Comparison of ENCODE assay signal across 9 cellular contexts in the genomic region with DNA sequence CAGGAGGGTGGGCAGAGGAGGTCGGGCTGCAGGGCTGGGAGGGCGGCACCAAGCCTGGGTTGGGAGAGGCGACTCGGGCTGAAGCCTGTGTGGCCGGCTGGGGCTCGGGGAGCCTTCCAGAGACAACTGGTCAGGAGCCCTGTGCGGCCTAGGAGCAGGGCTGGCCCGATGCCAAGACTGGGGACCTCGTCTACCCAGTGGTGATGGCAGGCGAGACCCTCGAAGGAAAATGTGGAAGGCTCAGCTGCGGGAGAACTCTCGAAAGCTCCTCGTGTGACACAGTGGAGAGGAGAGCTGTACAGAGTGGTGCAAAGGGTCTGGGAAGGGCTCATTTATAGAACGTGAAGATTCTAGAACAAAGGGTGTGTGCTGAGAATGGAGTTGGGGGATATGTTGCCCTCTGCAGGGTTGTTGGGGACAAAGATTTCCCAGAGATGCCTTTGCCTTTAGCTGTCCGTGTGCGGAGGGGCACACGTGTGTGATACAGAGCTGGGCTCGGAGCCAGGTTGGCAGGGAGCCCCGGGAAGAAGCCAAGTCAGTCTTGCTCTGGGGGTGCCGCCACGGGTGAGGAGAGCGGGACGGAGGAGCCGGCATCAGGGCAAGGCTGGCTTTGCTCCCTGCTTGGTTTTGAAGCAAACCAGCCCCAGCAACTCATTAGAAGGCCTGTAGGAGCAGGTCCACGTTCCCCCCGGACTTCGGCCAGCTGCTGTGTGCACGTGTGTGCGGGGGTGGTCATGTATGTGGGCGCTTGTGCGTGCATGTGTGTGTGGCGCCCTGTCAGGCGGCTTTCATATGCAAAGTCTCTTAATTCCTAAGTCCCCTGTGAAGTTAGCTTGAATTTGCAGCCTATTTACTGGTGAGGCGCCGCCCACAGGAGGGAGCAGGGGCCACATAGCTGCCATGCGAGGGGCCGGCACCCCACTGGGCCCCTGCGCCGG.
DNase-seq lines count a peak whose midpoint lies in the region; ATAC-seq and TF ChIP-seq lines count a peak whose summit lies in the region.
"Had no signal": no experiment of that assay in that cellular context is flagged by ENCODE, and none has a peak within 500 bp of the region (broad histone marks: within the 10 kb centered on the region; RNA-seq: fewer than 3 reads in every experiment).

No MANE protein-coding gene starts in this region.

- H3K36me3 ChIP-seq in right atrium auricular region: no peaks in the 10 kb centered on the region

- no peak overlapping the region for H3K4me3 ChIP-seq in right atrium auricular region

- H3K4me3 Mint-ChIP-seq in activated naive CD4-positive, alpha-beta T cell treated with anti-CD3 and anti-CD28 coated beads for 36 hours: no peak overlapping the region
- no peak overlapping the region for H3K4me3 Mint-ChIP-seq in activated naive CD8-positive, alpha-beta T cell treated with anti-CD3 and anti-CD28 coated beads, Interleukin-2, amount 50 U/mL, for 24 hours
- H3K4me3 Mint-ChIP-seq: activated B cell treated with CpG ODN at 0.5 μM for 24 hours had no signal

- H3K4me1 Mint-ChIP-seq in activated naive CD4-positive, alpha-beta T cell treated with anti-CD3 and anti-CD28 coated beads for 36 hours (ENCODE audit: low read depth): peaks cover 89% of the 10 kb centered on the region
- peaks cover 89% of the 10 kb centered on the region for H3K4me1 Mint-ChIP-seq in activated naive CD8-positive, alpha-beta T cell treated with anti-CD3 and anti-CD28 coated beads, Interleukin-2, amount 50 U/mL, for 24 hours

- peaks cover 15% of the 10 kb centered on the region for H3K9me3 Mint-ChIP-seq in activated naive CD4-positive, alpha-beta T cell treated with anti-CD3 and anti-CD28 coated beads for 36 hours
- peaks cover 14% of the 10 kb centered on the region for H3K9me3 Mint-ChIP-seq in activated naive CD8-positive, alpha-beta T cell treated with anti-CD3 and anti-CD28 coated beads, Interleukin-2, amount 50 U/mL, for 24 hours
- H3K9me3 Mint-ChIP-seq: activated B cell treated with CpG ODN at 0.5 μM for 24 hours had no signal

- peaks cover 0 to 14% of the 10 kb centered on the region in 2 donors for H3K4me1 ChIP-seq in right atrium auricular region

- no peaks in the 10 kb centered on the region for H3K27me3 Mint-ChIP-seq in activated naive CD4-positive, alpha-beta T cell treated with anti-CD3 and anti-CD28 coated beads for 36 hours (ENCODE audit: low read depth)
- no peaks in the 10 kb centered on the region for H3K27me3 Mint-ChIP-seq in activated naive CD8-positive, alpha-beta T cell treated with anti-CD3 and anti-CD28 coated beads, Interleukin-2, amount 50 U/mL, for 24 hours
- H3K27me3 Mint-ChIP-seq: activated B cell treated with CpG ODN at 0.5 μM for 24 hours had no signal

- ATAC-seq in activated naive CD8-positive, alpha-beta T cell treated with anti-CD3 and anti-CD28 coated beads, Interleukin-2, amount 50 U/mL, for 24 hours: no peak

- POLR2A ChIA-PET in GM10248 (lab: Yijun Ruan, JAX): no interaction called here

- H3K27me3 ChIP-seq in right atrium auricular region: no peaks in the 10 kb centered on the region

- no peak for DNase-seq in activated naive CD4-positive, alpha-beta T cell treated with anti-CD3 and anti-CD28 coated beads for 36 hours
- no peak for DNase-seq in activated naive CD4-positive, alpha-beta T cell (lab: John Stamatoyannopoulos, UW)
- DNase-seq in activated naive CD8-positive, alpha-beta T cell treated with anti-CD3 and anti-CD28 coated beads, Interleukin-2, amount 50 U/mL, for 24 hours: no peak
- DNase-seq in right atrium auricular region (ENCODE audit: low spot score) (peak; percentile 66), smooth muscle cell of the brain vasculature (ENCODE audit: low read depth, low spot score) (peak; percentile 56), Kasumi-1 (lab: John Stamatoyannopoulos, UW) (no peak), GF-D8 (lab: John Stamatoyannopoulos, UW) (no peak), GM10248 (ENCODE audit: extremely low spot score) (no peak)
- DNase-seq: activated B cell treated with CpG ODN at 0.5 μM for 24 hours had no signal

- CTCF ChIA-PET in activated naive CD4-positive, alpha-beta T cell treated with anti-CD3 and anti-CD28 coated beads for 36 hours (lab: Charles Lee): no interaction called here
- CTCF ChIA-PET in GM10248 (lab: Yijun Ruan, JAX): interaction anchor here (0.8 to 2.3 kb wide), 4 partner anchors 9 to 58 kb away, joined by 3 to 10 read pairs (median 4); no protein-coding TSS in a partner anchor

- H3K27ac ChIP-seq in right atrium auricular region: no peak overlapping the region

- peak overlapping the region; percentile 94 for H3K27ac Mint-ChIP-seq in activated naive CD4-positive, alpha-beta T cell treated with anti-CD3 and anti-CD28 coated beads for 36 hours
- peak overlapping the region; percentile 97 for H3K27ac Mint-ChIP-seq in activated naive CD8-positive, alpha-beta T cell treated with anti-CD3 and anti-CD28 coated beads, Interleukin-2, amount 50 U/mL, for 24 hours
- H3K27ac Mint-ChIP-seq: activated B cell treated with CpG ODN at 0.5 μM for 24 hours had no signal

- H3K9me3 ChIP-seq in right atrium auricular region: no peaks in the 10 kb centered on the region

- TF ChIP-seq CTCF in right atrium auricular region (IDR thresholded peaks at IDR 0.05): peak in 1 of 2 donors; percentile 22
- TF ChIP-seq CTCF in GM10248 (IDR thresholded peaks at IDR 0.05; ENCODE audit: control extremely low read depth, extremely low read depth, low read depth, missing control alignments): no peak

- intact Hi-C loops in activated naive CD4-positive, alpha-beta T cell treated with anti-CD3 and anti-CD28 coated beads for 36 hours (cut with micrococcal nuclease): no loop called here

- peaks cover 43% of the 10 kb centered on the region for H3K36me3 Mint-ChIP-seq in activated naive CD4-positive, alpha-beta T cell treated with anti-CD3 and anti-CD28 coated beads for 36 hours (ENCODE audit: low read depth)
- peaks cover 60% of the 10 kb centered on the region for H3K36me3 Mint-ChIP-seq in activated naive CD8-positive, alpha-beta T cell treated with anti-CD3 and anti-CD28 coated beads, Interleukin-2, amount 50 U/mL, for 24 hours (ENCODE audit: low read depth)

Comparison
In these comparisons a context has a peak if more than half of its experiments do, and no peak if none do; other contexts are left out.
1. DNase-seq: peak in right atrium auricular region (single experiment) and smooth muscle cell of the brain vasculature (single experiment); none in activated naive CD4-positive, alpha-beta T cell treated with anti-CD3 and anti-CD28 coated beads for 36 hours (single experiment), activated naive CD4-positive, alpha-beta T cell (0 of 4), activated naive CD8-positive, alpha-beta T cell treated with anti-CD3 and anti-CD28 coated beads, Interleukin-2, amount 50 U/mL, for 24 hours (single experiment), Kasumi-1 (0 of 2), GF-D8 (single experiment) and GM10248 (single experiment).